18 cellular contexts compared by ENCODE assay signal in the genomic region with DNA sequence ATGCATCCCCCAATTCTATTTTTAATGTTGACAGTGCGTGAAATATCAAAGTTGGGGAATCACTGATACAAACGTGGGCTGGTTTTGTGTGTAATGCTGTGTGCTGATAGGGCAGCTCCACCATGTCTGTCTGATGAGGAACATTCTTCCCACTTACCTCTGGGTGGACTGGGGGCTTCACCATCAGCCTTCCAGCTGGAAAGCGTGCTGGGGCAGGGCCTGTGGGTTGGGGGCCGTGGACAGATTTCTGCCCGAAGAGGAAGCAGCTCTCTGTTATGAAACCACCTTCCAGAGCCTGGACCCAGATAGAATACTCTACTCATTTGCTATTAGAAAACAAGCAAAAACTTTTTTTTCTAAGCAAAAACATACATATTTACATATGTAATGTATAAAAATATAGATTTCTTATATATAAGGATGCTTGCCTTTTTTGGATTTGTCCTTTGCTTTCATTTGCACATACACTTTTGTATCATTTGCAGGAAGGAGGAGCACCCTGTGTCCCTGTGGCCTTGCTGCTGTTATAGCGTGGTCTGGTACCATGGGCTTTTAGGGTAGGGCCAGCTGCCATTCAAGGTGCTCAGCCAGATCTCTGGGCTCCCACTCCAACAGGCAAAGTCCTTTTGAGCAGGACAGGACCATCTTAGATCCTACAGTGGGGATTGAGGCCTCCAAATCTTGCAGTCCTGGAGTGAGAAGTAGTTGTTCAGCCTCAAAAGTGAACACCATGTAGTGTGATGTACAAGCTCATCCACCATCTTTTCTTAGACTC. TPM values are rescaled to one million over a fixed set of nuclear protein-coding genes. Genes with fewer than 3 reads are reported as not detected.
A peak's percentile ranks its signal among the peaks of the same experiment; 100 is the strongest.
DNase-seq lines count a peak whose midpoint lies in the region; ATAC-seq and TF ChIP-seq lines count a peak whose summit lies in the region.
"Had no signal": no experiment of that assay in that cellular context is flagged by ENCODE, and none has a peak within 500 bp of the region (broad histone marks: within the 10 kb centered on the region; RNA-seq: fewer than 3 reads in every experiment).

No MANE protein-coding gene starts in this region.

- peaks cover 48% of the 10 kb centered on the region for H3K4me1 ChIP-seq in OCI-LY7 (ENCODE audit: insufficient read depth, low read length, poor library complexity, severe bottlenecking)
- H3K4me1 ChIP-seq: pancreas had no signal

- no peaks in the 10 kb centered on the region for H3K9me3 ChIP-seq in OCI-LY7 (ENCODE audit: low read length)
- H3K9me3 ChIP-seq: pancreas had no signal

- POLR2A ChIA-PET in OCI-LY7 (lab: Charles Lee): interaction anchor here (0.7 to 4.4 kb wide), 7 partner anchors 8 to 47 kb away, joined by 3 to 24 read pairs (median 4); no protein-coding TSS in a partner anchor

- no peaks in the 10 kb centered on the region for H3K79me2 ChIP-seq in OCI-LY7 (ENCODE audit: insufficient read depth, low read depth, low read length)

- CTCF ChIA-PET in OCI-LY7 (lab: Charles Lee; ENCODE audit: unreplicated experiment): no interaction called here

- H3K27ac Mint-ChIP-seq in activated CD4-positive, alpha-beta T cell treated with anti-CD3 and anti-CD28 coated beads, Interleukin-2, amount 10 ng/mL, durations not matched to agents 24 days and 14 days: peak overlapping the region; percentile 23
- peak overlapping the region; percentile 83 for H3K27ac Mint-ChIP-seq in activated naive CD8-positive, alpha-beta T cell
- peak overlapping the region; percentile 75 for H3K27ac Mint-ChIP-seq in natural killer cell treated with Interleukin-12 subunit alpha and Interleukin-12 subunit beta and Interleukin-15 and Interleukin-18, amount 100 ng/mL, for 72 hours
- H3K27ac Mint-ChIP-seq: activated naive CD4-positive, alpha-beta T cell treated with anti-CD3 and anti-CD28 coated beads for 36 hours had no signal

- no peak overlapping the region for H3K4me2 ChIP-seq in OCI-LY7 (ENCODE audit: low read length)

- no peak overlapping the region for H2AFZ ChIP-seq in OCI-LY7 (ENCODE audit: low read length)

- no peaks in the 10 kb centered on the region for H4K20me1 ChIP-seq in OCI-LY7 (ENCODE audit: insufficient read depth, low read length)

- H3K9me3 Mint-ChIP-seq in activated CD4-positive, alpha-beta T cell treated with anti-CD3 and anti-CD28 coated beads, Interleukin-2, amount 10 ng/mL, durations not matched to agents 24 days and 14 days: no peaks in the 10 kb centered on the region
- no peaks in the 10 kb centered on the region for H3K9me3 Mint-ChIP-seq in activated naive CD8-positive, alpha-beta T cell (ENCODE audit: low read depth)
- no peaks in the 10 kb centered on the region for H3K9me3 Mint-ChIP-seq in natural killer cell treated with Interleukin-12 subunit alpha and Interleukin-12 subunit beta and Interleukin-15 and Interleukin-18, amount 100 ng/mL, for 72 hours
- H3K9me3 Mint-ChIP-seq: activated naive CD4-positive, alpha-beta T cell treated with anti-CD3 and anti-CD28 coated beads for 36 hours had no signal

- intact Hi-C loops in activated CD4-positive, alpha-beta T cell treated with anti-CD3 and anti-CD28 coated beads, Interleukin-2, amount 10 ng/mL, durations not matched to agents 24 days and 14 days (cut with micrococcal nuclease): no loop called here
- intact Hi-C loops in OCI-LY7 (cut with micrococcal nuclease; ENCODE audit: unreplicated experiment): no loop called here

- no peak for TF ChIP-seq CTCF in OCI-LY7 (conservative IDR thresholded peaks at IDR 0.05; ENCODE audit: low read length)

- peaks cover 36% of the 10 kb centered on the region; the same call in 1 of the 2 replicates for H3K36me3 ChIP-seq in OCI-LY7 (ENCODE audit: insufficient read depth, low read length)
- H3K36me3 ChIP-seq: pancreas had no signal

- BruUV-seq in OCI-LY7 (replicated peaks; lab: Mats Ljungman, UMichigan): no TSS peak

- H3K4me3 ChIP-seq in GM08714 (ENCODE audit: low read length): peak overlapping the region; percentile 11; the same call in 1 of the 2 replicates
- H3K4me3 ChIP-seq in OCI-LY7 (ENCODE audit: low read depth, low read length, poor library complexity, severe bottlenecking): no peak overlapping the region
- H3K4me3 ChIP-seq: lung, pancreas had no signal

- H3K4me3 Mint-ChIP-seq in activated CD4-positive, alpha-beta T cell treated with anti-CD3 and anti-CD28 coated beads, Interleukin-2, amount 10 ng/mL, durations not matched to agents 24 days and 14 days: peak overlapping the region; percentile 28
- H3K4me3 Mint-ChIP-seq in activated naive CD8-positive, alpha-beta T cell: peak overlapping the region; percentile 84
- peak overlapping the region; percentile 78 for H3K4me3 Mint-ChIP-seq in natural killer cell treated with Interleukin-12 subunit alpha and Interleukin-12 subunit beta and Interleukin-15 and Interleukin-18, amount 100 ng/mL, for 72 hours
- H3K4me3 Mint-ChIP-seq: activated naive CD4-positive, alpha-beta T cell treated with anti-CD3 and anti-CD28 coated beads for 36 hours had no signal

- no peak for DNase-seq in activated CD4-positive, alpha-beta T cell treated with anti-CD3 and anti-CD28 coated beads, Interleukin-2, amount 10 ng/mL, durations not matched to agents 24 days and 14 days
- DNase-seq in activated CD4-positive, alpha-beta T cell treated with anti-CD3 and anti-CD28 coated beads for 1 hour: no peak
- DNase-seq in natural killer cell treated with Interleukin-12 subunit alpha and Interleukin-12 subunit beta and Interleukin-15 and Interleukin-18, amount 100 ng/mL, for 72 hours (ENCODE audit: low spot score): no peak
- DNase-seq in middle frontal gyrus (ENCODE audit: extremely low spot score, low spot score) (no peak), OCI-LY7 (ENCODE audit: low spot score) (no peak)
- DNase-seq: activated CD8-positive, alpha-beta memory T cell treated with anti-CD3 and anti-CD28 coated beads, Interleukin-2, amount 50 U/mL, for 48 hours; activated naive CD4-positive, alpha-beta T cell treated with anti-CD3 and anti-CD28 coated beads for 36 hours; C1 segment of cervical spinal cord; DMS153; GDM1; NCI-H748 treated with DMSO at 0.1 percent for 48 hours had no signal

- H3K36me3 Mint-ChIP-seq in activated CD4-positive, alpha-beta T cell treated with anti-CD3 and anti-CD28 coated beads, Interleukin-2, amount 10 ng/mL, durations not matched to agents 24 days and 14 days (ENCODE audit: low read depth): no peaks in the 10 kb centered on the region
- H3K36me3 Mint-ChIP-seq in activated naive CD8-positive, alpha-beta T cell: peaks cover 10% of the 10 kb centered on the region
- no peaks in the 10 kb centered on the region for H3K36me3 Mint-ChIP-seq in natural killer cell treated with Interleukin-12 subunit alpha and Interleukin-12 subunit beta and Interleukin-15 and Interleukin-18, amount 100 ng/mL, for 72 hours

- no peaks in the 10 kb centered on the region for H3K27me3 Mint-ChIP-seq in activated CD4-positive, alpha-beta T cell treated with anti-CD3 and anti-CD28 coated beads, Interleukin-2, amount 10 ng/mL, durations not matched to agents 24 days and 14 days
- no peaks in the 10 kb centered on the region for H3K27me3 Mint-ChIP-seq in activated naive CD8-positive, alpha-beta T cell
- H3K27me3 Mint-ChIP-seq in natural killer cell treated with Interleukin-12 subunit alpha and Interleukin-12 subunit beta and Interleukin-15 and Interleukin-18, amount 100 ng/mL, for 72 hours: no peaks in the 10 kb centered on the region

- peaks cover 52% of the 10 kb centered on the region for H3K4me1 Mint-ChIP-seq in activated CD4-positive, alpha-beta T cell treated with anti-CD3 and anti-CD28 coated beads, Interleukin-2, amount 10 ng/mL, durations not matched to agents 24 days and 14 days
- peaks cover 70% of the 10 kb centered on the region for H3K4me1 Mint-ChIP-seq in activated naive CD8-positive, alpha-beta T cell (ENCODE audit: low read depth)
- H3K4me1 Mint-ChIP-seq in natural killer cell treated with Interleukin-12 subunit alpha and Interleukin-12 subunit beta and Interleukin-15 and Interleukin-18, amount 100 ng/mL, for 72 hours (ENCODE audit: low read depth in 2 of 2): peaks cover 60 to 67% of the 10 kb centered on the region in 2 donors

- no peaks in the 10 kb centered on the region for H3K9me2 ChIP-seq in OCI-LY7 (ENCODE audit: insufficient read depth, low read length)

- no peak overlapping the region for H3K27ac ChIP-seq in OCI-LY7 (ENCODE audit: low read depth, low read length, poor library complexity, severe bottlenecking)
- H3K27ac ChIP-seq: pancreas had no signal

- ATAC-seq in natural killer cell treated with Interleukin-12 subunit alpha and Interleukin-12 subunit beta and Interleukin-15 and Interleukin-18, amount 100 ng/mL, for 72 hours: no peak
- ATAC-seq in HG02884 (IDR thresholded peaks at IDR 0.05; ENCODE audit: unreplicated experiment): no peak

RNA-seq across cellular contexts. Expression of a gene that starts 48.1 kb away (rescaled TPM):
- 22.5 and 24.0 TPM in 2 replicates for total RNA-seq in activated CD4-positive, alpha-beta T cell treated with anti-CD3 and anti-CD28 coated beads, Interleukin-2, amount 10 ng/mL, durations not matched to agents 24 days and 14 days
- total RNA-seq in natural killer cell treated with Interleukin-12 subunit alpha and Interleukin-12 subunit beta and Interleukin-15 and Interleukin-18, amount 100 ng/mL, for 72 hours: 10 to 100 TPM; 45.2 to 45.3 TPM
- total RNA-seq in OCI-LY7 (2014; rRNA removed; shearing (Covaris generic)): 133 and 149 TPM in 2 replicates
- 171 and 215 TPM in 2 replicates for total RNA-seq in OCI-LY7 (2022)

RNA-seq across cellular contexts. Expression of a gene that starts 51.2 kb away (rescaled TPM):
- 831 and 846 TPM in 2 replicates for total RNA-seq in activated CD4-positive, alpha-beta T cell treated with anti-CD3 and anti-CD28 coated beads, Interleukin-2, amount 10 ng/mL, durations not matched to agents 24 days and 14 days
- total RNA-seq in natural killer cell treated with Interleukin-12 subunit alpha and Interleukin-12 subunit beta and Interleukin-15 and Interleukin-18, amount 100 ng/mL, for 72 hours: 100 to 1,000 TPM; 112 to 388 TPM
- total RNA-seq in OCI-LY7 (2014; rRNA removed; shearing (Covaris generic)): 143 and 189 TPM in 2 replicates
- 281 and 291 TPM in 2 replicates for total RNA-seq in OCI-LY7 (2022)
- total RNA-seq: A172, myocyte had no signal

Comparison
In these comparisons a context has a peak if more than half of its experiments do, and no peak if none do; other contexts are left out.
1. H3K27ac Mint-ChIP-seq: peak in every context shown above with its lines; median percentile 83 in activated naive CD8-positive, alpha-beta T cell; 75 in natural killer cell treated with Interleukin-12 subunit alpha and Interleukin-12 subunit beta and Interleukin-15 and Interleukin-18, amount 100 ng/mL, for 72 hours; 23 in activated CD4-positive, alpha-beta T cell treated with anti-CD3 and anti-CD28 coated beads, Interleukin-2, amount 10 ng/mL, durations not matched to agents 24 days and 14 days.
2. H3K4me3 Mint-ChIP-seq: peak in every context shown above with its lines; median percentile 84 in activated naive CD8-positive, alpha-beta T cell; 78 in natural killer cell treated with Interleukin-12 subunit alpha and Interleukin-12 subunit beta and Interleukin-15 and Interleukin-18, amount 100 ng/mL, for 72 hours; 28 in activated CD4-positive, alpha-beta T cell treated with anti-CD3 and anti-CD28 coated beads, Interleukin-2, amount 10 ng/mL, durations not matched to agents 24 days and 14 days.